In genomic region chr3:49856181-49857005, GRCh38 we compare ENCODE assay signal across 1 cellular context.
A peak's percentile ranks its signal among the peaks of the same experiment; 100 is the strongest.
TF ChIP-seq lines count a peak whose summit lies in the region.

Gene TRAIP (minus strand): TSS chr3:49856564. CDS start chr3:49856453, 111 bp downstream.

TF ChIP-seq in GM12878, 131 proteins besides CTCF, POLR2A, EP300 and RAD21 (continued from another document and continues in another):
- TF ChIP-seq ZNF687 (IDR thresholded peaks at IDR 0.05) = no peak
- TF ChIP-seq NR2F1 (conservative IDR thresholded peaks at IDR 0.05) = no peak
- TF ChIP-seq LARP7 (IDR thresholded peaks at IDR 0.05) = peak; percentile 25; the same call in 1 of the 2 replicates
- no peak for TF ChIP-seq MYB (IDR thresholded peaks at IDR 0.05; ENCODE audit: borderline replicate concordance, low read depth, low read length)
- no peak for TF ChIP-seq MTA3 (IDR thresholded peaks at IDR 0.05; ENCODE audit: borderline replicate concordance, low read length)
- TF ChIP-seq SIX5 (IDR thresholded peaks at IDR 0.05; ENCODE audit: low read depth, low read length, severe bottlenecking) = no peak
- no peak for TF ChIP-seq KAT2A (conservative IDR thresholded peaks at IDR 0.05; ENCODE audit: control insufficient read depth, low read depth, low read length)
- TF ChIP-seq BMI1 (IDR thresholded peaks at IDR 0.05; ENCODE audit: borderline replicate concordance) = no peak
- TF ChIP-seq BRCA1 (IDR thresholded peaks at IDR 0.05; ENCODE audit: low read depth, low read length) = no peak
- no peak for TF ChIP-seq IRF3 (IDR thresholded peaks at IDR 0.05)
- TF ChIP-seq SPI1 (IDR thresholded peaks at IDR 0.05; ENCODE audit: borderline replicate concordance, insufficient read depth, low read depth, low read length) = no peak
- no peak for TF ChIP-seq IRF5 (IDR thresholded peaks at IDR 0.05; ENCODE audit: borderline replicate concordance)
- no peak; the same call in 1 of the 2 replicates for TF ChIP-seq NFIC (IDR thresholded peaks at IDR 0.05; ENCODE audit: low read depth, low read length)
- TF ChIP-seq CHD2 (IDR thresholded peaks at IDR 0.05; ENCODE audit: borderline replicate concordance, low read depth, low read length) = peak; percentile 82
- no peak for TF ChIP-seq MTA2 (IDR thresholded peaks at IDR 0.05; ENCODE audit: low read depth)
- TF ChIP-seq EED (IDR thresholded peaks at IDR 0.05; ENCODE audit: low read depth) = no peak
- 0 out of 2 replicates have a peak, but pooled peaks have one; percentile 25 for TF ChIP-seq RFX5 (IDR thresholded peaks at IDR 0.05; ENCODE audit: low read depth, low read length)
- TF ChIP-seq RELA (IDR thresholded peaks at IDR 0.05; ENCODE audit: borderline replicate concordance, partially characterized antibody) = peak; percentile 32
- no peak for TF ChIP-seq RUNX3 (IDR thresholded peaks at IDR 0.05; ENCODE audit: low read length)
- peak; percentile 68; the same call in 1 of the 2 replicates for TF ChIP-seq NBN (IDR thresholded peaks at IDR 0.05)
- TF ChIP-seq BCL3 (IDR thresholded peaks at IDR 0.05; ENCODE audit: borderline replicate concordance, insufficient read depth, low read depth, low read length, poor library complexity, severe bottlenecking) = no peak
- no peak for TF ChIP-seq ZNF274 (IDR thresholded peaks at IDR 0.05; ENCODE audit: insufficient read depth, insufficient read length)
- no peak for TF ChIP-seq SREBF1 (IDR thresholded peaks at IDR 0.05; ENCODE audit: low read length)
- TF ChIP-seq CBX5 (IDR thresholded peaks at IDR 0.05; ENCODE audit: low read depth) = no peak
- peak; percentile 96 for TF ChIP-seq HDAC2 (IDR thresholded peaks at IDR 0.05)
- 0 out of 2 replicates have a peak, but pooled peaks have one; percentile 5 for TF ChIP-seq YY1 (IDR thresholded peaks at IDR 0.05; ENCODE audit: low read depth, low read length)
- peak; percentile 72; the same call in 1 of the 2 replicates for TF ChIP-seq GATAD2B (conservative IDR thresholded peaks at IDR 0.05; ENCODE audit: low read depth)
- no peak for TF ChIP-seq ZBTB4 (CRISPR knock-in tag; IDR thresholded peaks at IDR 0.05)
- TF ChIP-seq TAF1 (IDR thresholded peaks at IDR 0.05; ENCODE audit: borderline replicate concordance, low read depth, low read length) = 0 out of 2 replicates have a peak, but pooled peaks have one; percentile 20
- no peak for TF ChIP-seq SRF (IDR thresholded peaks at IDR 0.05; ENCODE audit: low read depth in 2 of 2, low read length in 2 of 2)
- TF ChIP-seq ZNF207 (IDR thresholded peaks at IDR 0.05; ENCODE audit: borderline replicate concordance) = 0 out of 2 replicates have a peak, but pooled peaks have one; percentile 33
- no peak for TF ChIP-seq NFYA (IDR thresholded peaks at IDR 0.05; ENCODE audit: borderline replicate concordance, low read depth, low read length)
- TF ChIP-seq TCF3 (IDR thresholded peaks at IDR 0.05; ENCODE audit: borderline replicate concordance, insufficient read depth, low read depth, low read length) = no peak
- TF ChIP-seq IKZF1 (conservative IDR thresholded peaks at IDR 0.05) = peak; percentile 21
- TF ChIP-seq KLF5 (IDR thresholded peaks at IDR 0.05; ENCODE audit: partially characterized antibody) = no peak
- no peak; a peak in 1 of 4 replicates for TF ChIP-seq IKZF2 (IDR thresholded peaks at IDR 0.05)
- TF ChIP-seq TBL1XR1 (IDR thresholded peaks at IDR 0.05; ENCODE audit: low read depth, low read length) = no peak
- no peak for TF ChIP-seq FOS (IDR thresholded peaks at IDR 0.05; ENCODE audit: borderline replicate concordance, extremely low read depth, insufficient read length)
- peak; percentile 62; the same call in 1 of the 2 replicates for TF ChIP-seq CEBPZ (IDR thresholded peaks at IDR 0.05; ENCODE audit: low read depth, low read length)
- TF ChIP-seq RB1 (IDR thresholded peaks at IDR 0.05; ENCODE audit: borderline replicate concordance) = peak; percentile 76
- peak; percentile 95 for TF ChIP-seq MXI1 (IDR thresholded peaks at IDR 0.05; ENCODE audit: low read depth, low read length)
- no peak for TF ChIP-seq ZBTB11 (CRISPR knock-in tag; IDR thresholded peaks at IDR 0.05)
- no peak for TF ChIP-seq HSF1 (IDR thresholded peaks at IDR 0.05; ENCODE audit: low read depth, low read length)
- no peak for TF ChIP-seq ZNF217 (IDR thresholded peaks at IDR 0.05)
